ENCODE assay signal across 39 cellular contexts in genomic region chr5:148599187-148599586, GRCh38. TPM values are rescaled to one million over a fixed set of nuclear protein-coding genes. Genes with fewer than 3 reads are reported as not detected.
"Had no signal": no experiment of that assay in that cellular context is flagged by ENCODE, and none has a peak within 500 bp of the region (broad histone marks: within the 10 kb centered on the region; RNA-seq: fewer than 3 reads in every experiment).

No MANE protein-coding gene starts in this region.

- FAIRE-seq: bronchial epithelial cell had no signal

- H3K27ac Mint-ChIP-seq: activated CD4-positive, alpha-beta memory T cell treated with anti-CD3 and anti-CD28 coated beads, Interleukin-2, amount 10 ng/mL, durations not matched to agents 7 days and 5 days; activated CD4-positive, alpha-beta T cell treated with anti-CD3 and anti-CD28 coated beads for 36 hours; activated CD4-positive, alpha-beta T cell treated with anti-CD3 and anti-CD28 coated beads, Interleukin-2, amount 10 ng/mL, durations not matched to agents 7 days and 5 days; activated CD8-positive, alpha-beta memory T cell treated with anti-CD3 and anti-CD28 coated beads, Interleukin-2, amount 10 ng/mL, durations not matched to agents 7 days and 5 days; activated CD8-positive, alpha-beta T cell treated with anti-CD3 and anti-CD28 coated beads, Interleukin-2, amount 10 ng/mL, durations not matched to agents 7 days and 5 days; activated naive CD4-positive, alpha-beta T cell treated with anti-CD3 and anti-CD28 coated beads, Interleukin-2, amount 10 ng/mL, durations not matched to agents 7 days and 5 days; activated naive CD8-positive, alpha-beta T cell; activated naive CD8-positive, alpha-beta T cell treated with anti-CD3 and anti-CD28 coated beads, Interleukin-2, amount 10 ng/mL, durations not matched to agents 7 days and 5 days; activated naive CD8-positive, alpha-beta T cell treated with anti-CD3 and anti-CD28 coated beads, Interleukin-2, amount 50 U/mL, for 24 hours; activated T-cell treated with anti-CD3 and anti-CD28 coated beads, Interleukin-2, amount 50 U/mL, for 24 hours; activated T-helper 2 cell treated with anti-CD3 and anti-CD28 coated beads, Interferon-gamma antibody, Interleukin-2, Interleukin-4, amounts not matched to agents 10 μg/mL and 5 μg/mL and 100 μg/mL, durations not matched to agents 14 hours and 24 hours and 36 hours; brain; T-helper 1 cell treated with Interleukin-12 subunit alpha and Interleukin-12 subunit beta and Interleukin-4 antibody, amounts not matched to agents 30 μg/mL and 1 μg/mL, for 36 hours; T-helper 2 cell treated with Interferon-gamma antibody and Interleukin-4, amounts not matched to agents 5 μg/mL and 100 μg/mL, for 36 hours had no signal

- H3K4me3 ChIP-seq: ascending aorta, cardiac muscle cell had no signal

- DNase-seq: activated CD4-positive, alpha-beta memory T cell treated with anti-CD3 and anti-CD28 coated beads, Interleukin-2, amount 10 ng/mL, durations not matched to agents 7 days and 5 days; activated CD4-positive, alpha-beta T cell treated with anti-CD3 and anti-CD28 coated beads for 1 hour; activated CD4-positive, alpha-beta T cell treated with anti-CD3 and anti-CD28 coated beads for 36 hours; activated CD4-positive, alpha-beta T cell treated with anti-CD3 and anti-CD28 coated beads for 48 hours; activated CD4-positive, alpha-beta T cell treated with anti-CD3 and anti-CD28 coated beads, Interleukin-2, amount 10 ng/mL, durations not matched to agents 7 days and 5 days; activated CD4-positive, alpha-beta T cell treated with anti-CD3 and anti-CD28 coated beads, Interleukin-2, amount 50 U/mL, for 48 hours; activated CD4-positive, CD25-positive, alpha-beta regulatory T cell; activated CD8-positive, alpha-beta memory T cell treated with anti-CD3 and anti-CD28 coated beads for 24 hours; activated CD8-positive, alpha-beta memory T cell treated with anti-CD3 and anti-CD28 coated beads, Interleukin-2, amount 10 ng/mL, durations not matched to agents 7 days and 5 days; activated CD8-positive, alpha-beta memory T cell treated with anti-CD3 and anti-CD28 coated beads, Interleukin-2, amount 50 U/mL, for 48 hours; activated CD8-positive, alpha-beta T cell treated with anti-CD3 and anti-CD28 coated beads, Interleukin-2, amount 10 ng/mL, durations not matched to agents 7 days and 5 days; activated effector memory CD4-positive, alpha-beta T cell treated with Interleukin-2 at 50 U/mL for 16 hours; activated gamma-delta T cell; activated naive CD4-positive, alpha-beta T cell treated with anti-CD3 and anti-CD28 coated beads, Interleukin-2, amount 10 ng/mL, durations not matched to agents 7 days and 5 days; activated naive CD4-positive, alpha-beta T cell treated with Interleukin-2 at 50 U/mL for 16 hours; activated naive CD8-positive, alpha-beta T cell treated with anti-CD3 and anti-CD28 coated beads, Interleukin-2, amount 10 ng/mL, durations not matched to agents 7 days and 5 days; activated naive CD8-positive, alpha-beta T cell treated with anti-CD3 and anti-CD28 coated beads, Interleukin-2, amount 50 U/mL, for 24 hours; activated T-cell treated with anti-CD3 and anti-CD28 coated beads, Interleukin-2, amount 50 U/mL, for 24 hours; amygdala; anterior cingulate cortex; caudate nucleus; cerebellar nuclear complex; T-helper 1 cell; T-helper 2 cell; T-helper 9 cell had no signal

- H3K4me1 Mint-ChIP-seq: activated CD4-positive, alpha-beta memory T cell treated with anti-CD3 and anti-CD28 coated beads, Interleukin-2, amount 10 ng/mL, durations not matched to agents 7 days and 5 days; activated CD4-positive, alpha-beta T cell treated with anti-CD3 and anti-CD28 coated beads for 36 hours; activated CD4-positive, alpha-beta T cell treated with anti-CD3 and anti-CD28 coated beads, Interleukin-2, amount 10 ng/mL, durations not matched to agents 7 days and 5 days; activated CD8-positive, alpha-beta memory T cell treated with anti-CD3 and anti-CD28 coated beads, Interleukin-2, amount 10 ng/mL, durations not matched to agents 7 days and 5 days; activated naive CD4-positive, alpha-beta T cell treated with anti-CD3 and anti-CD28 coated beads, Interleukin-2, amount 10 ng/mL, durations not matched to agents 7 days and 5 days; activated naive CD4-positive, alpha-beta T cell treated with anti-CD3 and anti-CD28 coated beads, Interleukin-2, amount 50 U/mL, for 24 hours; activated naive CD8-positive, alpha-beta T cell treated with anti-CD3 and anti-CD28 coated beads, Interleukin-2, amount 10 ng/mL, durations not matched to agents 7 days and 5 days; activated naive CD8-positive, alpha-beta T cell treated with anti-CD3 and anti-CD28 coated beads, Interleukin-2, amount 50 U/mL, for 24 hours; brain; central memory CD8-positive, alpha-beta T cell had no signal

- H3K9me3 ChIP-seq: ascending aorta had no signal

- H3K36me3 Mint-ChIP-seq: activated CD8-positive, alpha-beta memory T cell treated with anti-CD3 and anti-CD28 coated beads, Interleukin-2, amount 10 ng/mL, durations not matched to agents 7 days and 5 days; activated naive CD4-positive, alpha-beta T cell treated with anti-CD3 and anti-CD28 coated beads, Interleukin-2, amount 10 ng/mL, durations not matched to agents 7 days and 5 days; activated naive CD8-positive, alpha-beta T cell treated with anti-CD3 and anti-CD28 coated beads, Interleukin-2, amount 10 ng/mL, durations not matched to agents 7 days and 5 days; brain had no signal

- H3K36me3 ChIP-seq: ascending aorta, cardiac muscle cell had no signal

- H3K27ac ChIP-seq: ascending aorta, cardiac muscle cell, VCaP had no signal

- ATAC-seq: activated CD4-positive, alpha-beta T cell treated with anti-CD3 and anti-CD28 coated beads for 36 hours; activated CD4-positive, CD25-positive, alpha-beta regulatory T cell treated with anti-CD3 and anti-CD28 coated beads, Interleukin-2, amount 50 U/mL, for 24 hours; activated CD8-positive, alpha-beta memory T cell treated with anti-CD3 and anti-CD28 coated beads, Interleukin-2, amount 10 ng/mL, durations not matched to agents 7 days and 5 days; activated CD8-positive, alpha-beta T cell treated with anti-CD3 and anti-CD28 coated beads, Interleukin-2, amount 10 ng/mL, durations not matched to agents 7 days and 5 days; activated naive CD8-positive, alpha-beta T cell treated with anti-CD3 and anti-CD28 coated beads, Interleukin-2, amount 50 U/mL, for 24 hours had no signal

- H3K27me3 ChIP-seq: ascending aorta, cardiac muscle cell had no signal

- H3K27me3 Mint-ChIP-seq: activated naive CD4-positive, alpha-beta T cell treated with anti-CD3 and anti-CD28 coated beads, Interleukin-2, amount 10 ng/mL, durations not matched to agents 7 days and 5 days; brain had no signal

- H3K4me1 ChIP-seq: ascending aorta had no signal

- H3K4me3 Mint-ChIP-seq: activated CD4-positive, alpha-beta memory T cell treated with anti-CD3 and anti-CD28 coated beads, Interleukin-2, amount 10 ng/mL, durations not matched to agents 7 days and 5 days; activated CD4-positive, alpha-beta T cell treated with anti-CD3 and anti-CD28 coated beads for 36 hours; activated CD4-positive, alpha-beta T cell treated with anti-CD3 and anti-CD28 coated beads, Interleukin-2, amount 10 ng/mL, durations not matched to agents 7 days and 5 days; activated CD8-positive, alpha-beta memory T cell treated with anti-CD3 and anti-CD28 coated beads, Interleukin-2, amount 10 ng/mL, durations not matched to agents 7 days and 5 days; activated CD8-positive, alpha-beta T cell treated with anti-CD3 and anti-CD28 coated beads, Interleukin-2, amount 10 ng/mL, durations not matched to agents 7 days and 5 days; activated naive CD4-positive, alpha-beta T cell treated with anti-CD3 and anti-CD28 coated beads, Interleukin-2, amount 10 ng/mL, durations not matched to agents 7 days and 5 days; activated naive CD4-positive, alpha-beta T cell treated with anti-CD3 and anti-CD28 coated beads, Interleukin-2, amount 50 U/mL, for 24 hours; activated naive CD8-positive, alpha-beta T cell; activated naive CD8-positive, alpha-beta T cell treated with anti-CD3 and anti-CD28 coated beads, Interleukin-2, amount 10 ng/mL, durations not matched to agents 7 days and 5 days; activated naive CD8-positive, alpha-beta T cell treated with anti-CD3 and anti-CD28 coated beads, Interleukin-2, amount 50 U/mL, for 24 hours; activated T-cell treated with anti-CD3 and anti-CD28 coated beads, Interleukin-2, amount 50 U/mL, for 24 hours; brain; central memory CD8-positive, alpha-beta T cell; T-helper 1 cell treated with Interleukin-12 subunit alpha and Interleukin-12 subunit beta and Interleukin-4 antibody, amounts not matched to agents 30 μg/mL and 1 μg/mL, for 36 hours; T-helper 2 cell treated with Interferon-gamma antibody and Interleukin-4, amounts not matched to agents 5 μg/mL and 100 μg/mL, for 36 hours had no signal

RNA-seq across cellular contexts. Expression of gene HTR4, which starts 55.1 kb away (rescaled TPM):
- total RNA-seq: activated CD4-positive, alpha-beta memory T cell treated with anti-CD3 and anti-CD28 coated beads, Interleukin-2, amount 10 ng/mL, durations not matched to agents 7 days and 5 days; activated CD4-positive, alpha-beta T cell treated with anti-CD3 and anti-CD28 coated beads for 36 hours; activated CD4-positive, alpha-beta T cell treated with anti-CD3 and anti-CD28 coated beads, Interleukin-2, amount 10 ng/mL, durations not matched to agents 7 days and 5 days; activated CD8-positive, alpha-beta memory T cell treated with anti-CD3 and anti-CD28 coated beads, Interleukin-2, amount 10 ng/mL, durations not matched to agents 7 days and 5 days; activated CD8-positive, alpha-beta T cell treated with anti-CD3 and anti-CD28 coated beads, Interleukin-2, amount 10 ng/mL, durations not matched to agents 7 days and 5 days; activated naive CD8-positive, alpha-beta T cell treated with anti-CD3 and anti-CD28 coated beads, Interleukin-2, amount 10 ng/mL, durations not matched to agents 7 days and 5 days; activated T-helper 2 cell treated with anti-CD3 and anti-CD28 coated beads, Interferon-gamma antibody, Interleukin-2, Interleukin-4, amounts not matched to agents 10 μg/mL and 5 μg/mL and 100 μg/mL, durations not matched to agents 14 hours and 24 hours and 36 hours; bronchial epithelial cell; chondrocyte had no signal
- polyA plus RNA-seq: adipose tissue had no signal
